In genomic region chr22:49080631-49081030, GRCh38 we compare ENCODE assay signal across 18 cellular contexts.
A peak's percentile ranks its signal among the peaks of the same experiment; 100 is the strongest.
DNase-seq lines count a peak whose midpoint lies in the region; ATAC-seq, FAIRE-seq and TF ChIP-seq lines count a peak whose summit lies in the region.
"Had no signal": no experiment of that assay in that cellular context is flagged by ENCODE, and none has a peak within 500 bp of the region (broad histone marks: within the 10 kb centered on the region; RNA-seq: fewer than 3 reads in every experiment).

No MANE protein-coding gene starts in this region.

- H3K9ac ChIP-seq in kidney (ENCODE audit: low read length in 2 of 2) = no peak overlapping the region

- H3K4me2 ChIP-seq in osteoblast (ENCODE audit: insufficient read depth, low read length) = no peak overlapping the region
- H3K4me2 ChIP-seq: GM23338 had no signal

- H3K36me3 ChIP-seq in kidney (ENCODE audit: control insufficient read depth in 1 of 2, insufficient read depth in 2 of 2, low read length in 2 of 2) = no peaks in the 10 kb centered on the region
- H3K36me3 ChIP-seq in osteoblast (ENCODE audit: insufficient read depth, low read length) = no peaks in the 10 kb centered on the region
- H3K36me3 ChIP-seq in sigmoid colon = no peaks in the 10 kb centered on the region

- no peak overlapping the region for H3K4me3 Mint-ChIP-seq in chondrocyte (ENCODE audit: unreplicated experiment)
- H3K4me3 Mint-ChIP-seq in activated CD4-positive, alpha-beta T cell treated with anti-CD3 and anti-CD28 coated beads for 36 hours = no peak overlapping the region
- H3K4me3 Mint-ChIP-seq: CD4-positive, alpha-beta memory T cell; GM23338; H9 had no signal

- POLR2A ChIA-PET in activated CD4-positive, alpha-beta T cell treated with anti-CD3 and anti-CD28 coated beads for 36 hours (lab: Charles Lee) = no interaction called here

- H2AFZ ChIP-seq in osteoblast (ENCODE audit: low read length) = no peak overlapping the region
- H2AFZ ChIP-seq: GM23338 had no signal

- no peak for FAIRE-seq in kidney (lab: Jason Lieb, UNC)
- FAIRE-seq: G401.6, GM12892, GM19239 had no signal

- no peak for TF ChIP-seq POLR2A in sigmoid colon (IDR thresholded peaks at IDR 0.05)

- TF ChIP-seq CTCF in chondrocyte (IDR thresholded peaks at IDR 0.05) (no peak), kidney (IDR thresholded peaks at IDR 0.05; ENCODE audit: borderline replicate concordance, extremely low read depth, insufficient read depth) (no peak), osteoblast (IDR thresholded peaks at IDR 0.05; ENCODE audit: extremely low read depth, low read depth, low read length) (no peak), sigmoid colon (IDR thresholded peaks at IDR 0.05) (no peak)

- no peaks in the 10 kb centered on the region for H3K4me1 Mint-ChIP-seq in chondrocyte (ENCODE audit: low read depth)
- no peaks in the 10 kb centered on the region for H3K4me1 Mint-ChIP-seq in activated CD4-positive, alpha-beta T cell treated with anti-CD3 and anti-CD28 coated beads for 36 hours
- H3K4me1 Mint-ChIP-seq: CD4-positive, alpha-beta memory T cell; GM23338 had no signal

- no peak for TF ChIP-seq EP300 in sigmoid colon (IDR thresholded peaks at IDR 0.05)

- 78 to 87% methylated on average over 14 of the region's 14 CpGs for WGBS in sigmoid colon, 2 donors

- peak; percentile 77 for DNase-seq in chondrocyte (ENCODE audit: low spot score)
- DNase-seq in kidney = peak; percentile 38
- peak; percentile 48 for DNase-seq in osteoblast (ENCODE audit: insufficient read length, low spot score, missing footprints)
- DNase-seq in sigmoid colon = peak; percentile 48
- DNase-seq in activated CD4-positive, alpha-beta T cell treated with anti-CD3 and anti-CD28 coated beads for 36 hours = no peak
- DNase-seq: C1 segment of cervical spinal cord; Calu3; CD4-positive, alpha-beta memory T cell; COR-L47; DND-41; H9 had no signal

- H3K36me3 Mint-ChIP-seq in chondrocyte (ENCODE audit: low read depth) = no peaks in the 10 kb centered on the region
- no peaks in the 10 kb centered on the region for H3K36me3 Mint-ChIP-seq in activated CD4-positive, alpha-beta T cell treated with anti-CD3 and anti-CD28 coated beads for 36 hours (ENCODE audit: low read depth)
- H3K36me3 Mint-ChIP-seq: CD4-positive, alpha-beta memory T cell had no signal

- H4K20me1 ChIP-seq in osteoblast (ENCODE audit: insufficient read depth, low read length) = no peaks in the 10 kb centered on the region

- H3K27me3 Mint-ChIP-seq in chondrocyte (ENCODE audit: low read depth) = peaks cover 26% of the 10 kb centered on the region
- no peaks in the 10 kb centered on the region for H3K27me3 Mint-ChIP-seq in activated CD4-positive, alpha-beta T cell treated with anti-CD3 and anti-CD28 coated beads for 36 hours

- H3K27ac ChIP-seq in kidney (ENCODE audit: low read depth in 2 of 2, low read length in 2 of 2) (no peak overlapping the region), osteoblast (ENCODE audit: low read depth, low read length) (no peak overlapping the region), sigmoid colon (no peak overlapping the region)

- ATAC-seq in HG02642 (IDR thresholded peaks at IDR 0.05; ENCODE audit: poor library complexity, unreplicated experiment) (no peak), HG02885 (IDR thresholded peaks at IDR 0.05; ENCODE audit: poor library complexity, unreplicated experiment) (no peak)
- no peak for ATAC-seq in activated CD4-positive, alpha-beta T cell treated with anti-CD3 and anti-CD28 coated beads for 36 hours
- ATAC-seq: GM23338, HCT116 had no signal

- no peaks in the 10 kb centered on the region for H3K9me3 Mint-ChIP-seq in chondrocyte (ENCODE audit: low read depth)
- no peaks in the 10 kb centered on the region for H3K9me3 Mint-ChIP-seq in activated CD4-positive, alpha-beta T cell treated with anti-CD3 and anti-CD28 coated beads for 36 hours (ENCODE audit: low read depth)
- H3K9me3 Mint-ChIP-seq: CD4-positive, alpha-beta memory T cell; GM23338; H9 had no signal

- H3K9me3 ChIP-seq in kidney (ENCODE audit: control insufficient read depth in 1 of 2, low read length in 2 of 2) (no peaks in the 10 kb centered on the region), osteoblast (ENCODE audit: low read depth, low read length) (no peaks in the 10 kb centered on the region), sigmoid colon (no peaks in the 10 kb centered on the region)

- CTCF ChIA-PET in activated CD4-positive, alpha-beta T cell treated with anti-CD3 and anti-CD28 coated beads for 36 hours (lab: Charles Lee) = no interaction called here

- no peaks in the 10 kb centered on the region for H3K27me3 ChIP-seq in osteoblast (ENCODE audit: insufficient read depth, low read length)
- peaks cover 0 to 11% (median 0%) of the 10 kb centered on the region in 3 donors for H3K27me3 ChIP-seq in sigmoid colon

- no peaks in the 10 kb centered on the region for H3K79me2 ChIP-seq in osteoblast (ENCODE audit: insufficient read depth, low read length)

- H3K27ac Mint-ChIP-seq in chondrocyte (ENCODE audit: unreplicated experiment) = no peak overlapping the region
- H3K27ac Mint-ChIP-seq in activated CD4-positive, alpha-beta T cell treated with anti-CD3 and anti-CD28 coated beads for 36 hours = no peak overlapping the region
- H3K27ac Mint-ChIP-seq: CD4-positive, alpha-beta memory T cell; GM23338; H9 had no signal

- H3K4me3 ChIP-seq in kidney (ENCODE audit: low read length in 2 of 2) = no peak overlapping the region
- H3K4me3 ChIP-seq in osteoblast (ENCODE audit: insufficient read depth, low read length) = no peak overlapping the region
- no peak overlapping the region for H3K4me3 ChIP-seq in sigmoid colon
- H3K4me3 ChIP-seq: GM23338 had no signal

- H3K4me1 ChIP-seq in kidney (ENCODE audit: control insufficient read depth in 1 of 2, insufficient read depth in 1 of 2, low read depth in 1 of 2, low read length in 2 of 2) (no peaks in the 10 kb centered on the region), osteoblast (ENCODE audit: insufficient read depth, low read length) (no peaks in the 10 kb centered on the region), sigmoid colon (no peaks in the 10 kb centered on the region)

- intact Hi-C loops in kidney (cut with DNase I) = no loop called here
- intact Hi-C loops in sigmoid colon (cut with DNase I) = no loop called here
- intact Hi-C loops in activated CD4-positive, alpha-beta T cell treated with anti-CD3 and anti-CD28 coated beads for 36 hours (cut with DNase I, micrococcal nuclease) = no loop called here
